In the genomic region with DNA sequence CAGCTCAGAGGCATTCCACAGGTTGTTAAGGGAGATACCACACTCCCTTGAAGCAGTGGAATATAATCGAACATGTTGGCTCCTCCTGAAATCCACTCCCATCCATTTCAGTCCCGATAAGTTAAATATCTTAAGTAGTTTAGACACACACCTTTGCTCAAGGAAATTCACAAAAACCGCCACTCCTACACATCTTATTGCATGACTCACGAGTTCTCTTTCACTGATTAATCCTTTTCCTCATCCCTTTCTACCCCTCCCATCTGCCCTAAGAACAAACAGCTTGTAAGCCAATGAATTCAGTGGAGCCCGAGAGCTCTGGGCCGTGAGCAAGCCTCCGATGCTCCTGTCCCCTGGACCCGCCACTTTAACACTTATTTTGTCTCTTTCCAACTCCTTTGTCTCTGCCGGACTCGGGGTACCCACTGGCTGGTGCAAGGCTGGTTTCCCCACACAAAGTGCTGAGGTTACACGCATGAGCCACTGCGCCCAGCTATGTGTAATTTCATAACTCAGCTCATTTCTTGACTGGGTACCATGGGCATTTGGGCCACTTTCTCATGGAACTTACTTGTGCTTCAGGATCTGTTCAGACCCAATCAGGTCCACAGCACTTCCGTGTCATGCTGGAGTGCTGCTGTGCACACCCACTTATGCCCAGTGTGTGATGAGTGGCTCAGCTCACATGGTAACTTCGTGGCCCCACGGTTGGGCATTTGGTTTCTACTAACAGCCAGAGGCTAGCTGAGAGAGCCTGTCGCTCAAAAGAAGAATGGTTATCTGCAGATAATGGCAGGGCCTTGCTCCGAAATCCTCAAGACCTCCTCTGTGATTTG, we compare ENCODE assay signal across 17 cellular contexts.
DNase-seq lines count a peak whose midpoint lies in the region; ATAC-seq, FAIRE-seq and TF ChIP-seq lines count a peak whose summit lies in the region.
"Had no signal": no experiment of that assay in that cellular context is flagged by ENCODE, and none has a peak within 500 bp of the region (broad histone marks: within the 10 kb centered on the region; RNA-seq: fewer than 3 reads in every experiment).

No MANE protein-coding gene starts in this region.

- TF ChIP-seq CTCF in type B pancreatic cell (conservative IDR thresholded peaks at IDR 0.05): no peak

- H3K4me1 Mint-ChIP-seq in type B pancreatic cell (ENCODE audit: unreplicated experiment): no peaks in the 10 kb centered on the region
- H3K4me1 Mint-ChIP-seq: CD14-positive monocyte had no signal

- ATAC-seq in esophagus mucosa: peak; percentile 48
- no peak for ATAC-seq in HG03469 (IDR thresholded peaks at IDR 0.05; ENCODE audit: unreplicated experiment)
- ATAC-seq: SK-N-SH treated with all-trans-retinoic acid at 6 μM for 48 hours had no signal

- H3K27me3 Mint-ChIP-seq in type B pancreatic cell: no peaks in the 10 kb centered on the region

- no peak overlapping the region for H3K27ac Mint-ChIP-seq in type B pancreatic cell

- H3K36me3 Mint-ChIP-seq in type B pancreatic cell: no peaks in the 10 kb centered on the region
- H3K36me3 Mint-ChIP-seq: CD14-positive monocyte had no signal

- no peak overlapping the region for H3K4me3 Mint-ChIP-seq in type B pancreatic cell
- H3K4me3 Mint-ChIP-seq: CD14-positive monocyte had no signal

- peak; percentile 89 for FAIRE-seq in RCC 7860 (lab: Jason Lieb, UNC)
- FAIRE-seq: H1 had no signal

- DNase-seq in NCI-H82 (lab: John Stamatoyannopoulos, UW) (peak; percentile 39), NCI-H82 treated with DMSO at 0.1 percent for 48 hours (lab: John Stamatoyannopoulos, UW; ENCODE audit: unreplicated experiment) (no peak), RCC 7860 (ENCODE audit: low spot score) (peak; percentile 80), DMS53 treated with DMSO at 0.1 percent for 48 hours (lab: John Stamatoyannopoulos, UW; ENCODE audit: unreplicated experiment) (no peak), type B pancreatic cell (ENCODE audit: extremely low spot score, unreplicated experiment) (no peak), DMS79 treated with DMSO at 0.1 percent for 48 hours (lab: John Stamatoyannopoulos, UW) (no peak)
- DNase-seq: MM.1S, NCI-H1417, NCI-H2029, NCI-H510A treated with DMSO at 0.1 percent for 48 hours, OCI-M1, SHP77 had no signal

- H3K9me3 Mint-ChIP-seq in type B pancreatic cell: peaks cover 10% of the 10 kb centered on the region

Comparison
In these comparisons a context has a peak if more than half of its experiments do, and no peak if none do; other contexts are left out.
1. DNase-seq: peak in NCI-H82 (single experiment) and RCC 7860 (single experiment); none in NCI-H82 treated with DMSO at 0.1 percent for 48 hours (single experiment), DMS53 treated with DMSO at 0.1 percent for 48 hours (single experiment), type B pancreatic cell (single experiment) and DMS79 treated with DMSO at 0.1 percent for 48 hours (single experiment).